13 cellular contexts compared by ENCODE assay signal in genomic region chr3:53513556-53514190, GRCh38. TPM values are rescaled to one million over a fixed set of nuclear protein-coding genes. Genes with fewer than 3 reads are reported as not detected.
A peak's percentile ranks its signal among the peaks of the same experiment; 100 is the strongest.
DNase-seq lines count a peak whose midpoint lies in the region; ATAC-seq and TF ChIP-seq lines count a peak whose summit lies in the region.
"Had no signal": no experiment of that assay in that cellular context is flagged by ENCODE, and none has a peak within 500 bp of the region (broad histone marks: within the 10 kb centered on the region; RNA-seq: fewer than 3 reads in every experiment).

No MANE protein-coding gene starts in this region.

- peak overlapping the region; percentile 28 for H3K4me3 ChIP-seq in OCI-LY3 (ENCODE audit: low read length)
- no peak overlapping the region for H3K4me3 ChIP-seq in foreskin fibroblast (ENCODE audit: low read depth in 1 of 2, low read length in 2 of 2)
- H3K4me3 ChIP-seq in gastrocnemius medialis: no peak overlapping the region

- no peak overlapping the region for H3K9ac ChIP-seq in OCI-LY3 (ENCODE audit: low read length)

- in situ Hi-C loops in Caki2 (cut with HindIII; ENCODE audit: low pct_unique_long_range_greater_than_20kb, low sequenced_read_pairs) (no loop called here), gastrocnemius medialis (cut with MboI; ENCODE audit: low sequenced_read_pairs in 4 of 4) (no loop called here)

- no peak overlapping the region for H2AFZ ChIP-seq in OCI-LY3 (ENCODE audit: low read depth, low read length)

- peak; percentile 53 for ATAC-seq in GM18867 (IDR thresholded peaks at IDR 0.05; ENCODE audit: unreplicated experiment)
- ATAC-seq in gastrocnemius medialis: no peak

- H3K9me3 ChIP-seq in OCI-LY3 (ENCODE audit: insufficient read depth, low read length): no peaks in the 10 kb centered on the region
- H3K9me3 ChIP-seq in gastrocnemius medialis: no peaks in the 10 kb centered on the region
- H3K9me3 ChIP-seq: neutrophil had no signal

- no peak for TF ChIP-seq POLR2A in gastrocnemius medialis (IDR thresholded peaks at IDR 0.05)

- no peaks in the 10 kb centered on the region for H3K79me2 ChIP-seq in OCI-LY3 (ENCODE audit: low read length)

- H3K27me3 ChIP-seq in OCI-LY3 (ENCODE audit: low read depth, low read length) (peaks cover 15% of the 10 kb centered on the region), gastrocnemius medialis (peaks cover 0 to 3% (median 0%) of the 10 kb centered on the region in 3 donors)

- H3K4me2 ChIP-seq in OCI-LY3 (ENCODE audit: low read length): peak overlapping the region; percentile 52

- H3K27ac ChIP-seq in OCI-LY3 (ENCODE audit: low read length) (no peak overlapping the region), gastrocnemius medialis (no peak overlapping the region)
- H3K27ac ChIP-seq: epithelial cell of prostate, neutrophil had no signal

- TF ChIP-seq CTCF in OCI-LY3 (IDR thresholded peaks at IDR 0.05; ENCODE audit: low read depth, low read length): peak; percentile 87
- TF ChIP-seq CTCF in foreskin fibroblast (IDR thresholded peaks at IDR 0.05; ENCODE audit: low read depth, low read length): peak; percentile 11
- no peak for TF ChIP-seq CTCF in gastrocnemius medialis (IDR thresholded peaks at IDR 0.05 in 4 of 5, conservative IDR thresholded peaks at IDR 0.05 in 1 of 5)

- H4K20me1 ChIP-seq in OCI-LY3 (ENCODE audit: insufficient read depth, low read length): no peaks in the 10 kb centered on the region

- H3K4me1 ChIP-seq in OCI-LY3 (ENCODE audit: low read length) (peaks cover 6% of the 10 kb centered on the region), gastrocnemius medialis (no peaks in the 10 kb centered on the region)

- intact Hi-C loops in gastrocnemius medialis (cut with DNase I; ENCODE audit: low total_unique reads): no loop called here

- peak; percentile 2 for DNase-seq in Caki2 (ENCODE audit: low read depth)
- no peak for DNase-seq in foreskin fibroblast
- no peak for DNase-seq in middle frontal gyrus (ENCODE audit: extremely low spot score, low spot score)
- no peak for DNase-seq in DMS79 treated with DMSO at 0.1 percent for 48 hours (lab: John Stamatoyannopoulos, UW)
- no peak for DNase-seq in NK-92 treated with Interleukin-12 subunit alpha and Interleukin-12 subunit beta, amount 100 ng/mL, for 24 hours (lab: John Stamatoyannopoulos, UW)
- DNase-seq in gastrocnemius medialis: no peak
- DNase-seq: activated CD4-positive, alpha-beta T cell treated with anti-CD3 and anti-CD28 coated beads for 4 hours; islet precursor cell; NCI-H1092 had no signal

- H3K36me3 ChIP-seq in OCI-LY3 (replicated peaks; ENCODE audit: low read depth, low read length) (no peaks in the 10 kb centered on the region), gastrocnemius medialis (no peaks in the 10 kb centered on the region)
- H3K36me3 ChIP-seq: neutrophil had no signal

RNA-seq across cellular contexts. Expression of gene CACNA1D, which starts 19.3 kb away (rescaled TPM):
- 0.24 TPM in 1 of 2 replicates, not detected in the other for total RNA-seq in Caki2 (2014; rRNA removed; shearing (Covaris generic); ENCODE audit: low replicate concordance)
- total RNA-seq in gastrocnemius medialis: under 1 TPM in 2 of 4 donors, not detected in 2; 0.18 to 0.34 TPM

Comparison
In these comparisons a context has a peak if more than half of its experiments do, and no peak if none do; other contexts are left out.
1. CTCF ChIP-seq: peak in OCI-LY3 (single experiment) and foreskin fibroblast (single experiment); none in gastrocnemius medialis (0 of 5).